In genomic region chr9:136401173-136401922, GRCh38 we compare ENCODE assay signal across 13 cellular contexts. TPM values are rescaled to one million over a fixed set of nuclear protein-coding genes. Genes with fewer than 3 reads are reported as not detected.
A peak's percentile ranks its signal among the peaks of the same experiment; 100 is the strongest.
DNase-seq lines count a peak whose midpoint lies in the region; ATAC-seq, FAIRE-seq and TF ChIP-seq lines count a peak whose summit lies in the region.
"Had no signal": no experiment of that assay in that cellular context is flagged by ENCODE, and none has a peak within 500 bp of the region (broad histone marks: within the 10 kb centered on the region; RNA-seq: fewer than 3 reads in every experiment).

No MANE protein-coding gene starts in this region.

- H2AFZ ChIP-seq in astrocyte (ENCODE audit: low read depth, low read length): no peak overlapping the region
- H2AFZ ChIP-seq in osteoblast (ENCODE audit: low read length): no peak overlapping the region

- H3K9me3 ChIP-seq in astrocyte (ENCODE audit: insufficient read depth, low read depth, low read length): no peaks in the 10 kb centered on the region
- H3K9me3 ChIP-seq in osteoblast (ENCODE audit: low read depth, low read length): no peaks in the 10 kb centered on the region

- no peaks in the 10 kb centered on the region for H3K9me3 Mint-ChIP-seq in activated T-cell treated with anti-CD3 and anti-CD28 coated beads, Interleukin-2, amount 50 U/mL, for 24 hours
- H3K9me3 Mint-ChIP-seq in astrocyte (ENCODE audit: unreplicated experiment): no peaks in the 10 kb centered on the region

- peaks cover 34% of the 10 kb centered on the region for H3K79me2 ChIP-seq in astrocyte (ENCODE audit: insufficient read depth, low read length)
- H3K79me2 ChIP-seq in osteoblast (ENCODE audit: insufficient read depth, low read length): peaks cover 31% of the 10 kb centered on the region
- H3K79me2 ChIP-seq: parathyroid adenoma had no signal

- in situ Hi-C loops in KBM-7 (cut with MboI; ENCODE audit: low pct_unique_long_range_greater_than_20kb, low sequenced_read_pairs): no loop called here

- peaks cover 15% of the 10 kb centered on the region for H3K4me1 ChIP-seq in astrocyte (ENCODE audit: insufficient read depth, low read length)
- H3K4me1 ChIP-seq in osteoblast (ENCODE audit: insufficient read depth, low read length): peaks cover 14% of the 10 kb centered on the region
- H3K4me1 ChIP-seq: parathyroid adenoma had no signal

- H4K20me1 ChIP-seq in astrocyte (ENCODE audit: insufficient read depth, low read length) (peaks cover 35% of the 10 kb centered on the region), osteoblast (ENCODE audit: insufficient read depth, low read length) (peaks cover 21% of the 10 kb centered on the region)

- peaks cover 80% of the 10 kb centered on the region for H3K36me3 Mint-ChIP-seq in activated T-cell treated with anti-CD3 and anti-CD28 coated beads, Interleukin-2, amount 50 U/mL, for 24 hours (ENCODE audit: low read depth)
- peaks cover 11% of the 10 kb centered on the region for H3K36me3 Mint-ChIP-seq in astrocyte (ENCODE audit: low read depth, unreplicated experiment)

- no peak overlapping the region for H3K4me3 ChIP-seq in astrocyte (ENCODE audit: insufficient read depth, low read depth, low read length)
- H3K4me3 ChIP-seq in osteoblast (ENCODE audit: insufficient read depth, low read length): no peak overlapping the region

- no peak overlapping the region for H3K4me2 ChIP-seq in astrocyte (ENCODE audit: low read length)
- no peak overlapping the region for H3K4me2 ChIP-seq in osteoblast (ENCODE audit: insufficient read depth, low read length)

- H3K9ac ChIP-seq in astrocyte (ENCODE audit: low read length): no peak overlapping the region
- H3K9ac ChIP-seq: parathyroid adenoma had no signal

- peak overlapping the region; percentile 6 for H3K4me3 Mint-ChIP-seq in activated T-cell treated with anti-CD3 and anti-CD28 coated beads, Interleukin-2, amount 50 U/mL, for 24 hours
- H3K4me3 Mint-ChIP-seq in astrocyte (ENCODE audit: unreplicated experiment): peak overlapping the region; percentile 60

- peaks cover 69% of the 10 kb centered on the region for H3K4me1 Mint-ChIP-seq in activated T-cell treated with anti-CD3 and anti-CD28 coated beads, Interleukin-2, amount 50 U/mL, for 24 hours (ENCODE audit: low read depth)
- peaks cover 9% of the 10 kb centered on the region for H3K4me1 Mint-ChIP-seq in astrocyte (ENCODE audit: low read depth, unreplicated experiment)

- no peak for ATAC-seq in GM18520 (IDR thresholded peaks at IDR 0.05; ENCODE audit: unreplicated experiment)

- no peaks in the 10 kb centered on the region for H3K27me3 Mint-ChIP-seq in activated T-cell treated with anti-CD3 and anti-CD28 coated beads, Interleukin-2, amount 50 U/mL, for 24 hours
- H3K27me3 Mint-ChIP-seq in astrocyte (ENCODE audit: low read depth, unreplicated experiment): no peaks in the 10 kb centered on the region

- H3K27ac ChIP-seq in astrocyte (ENCODE audit: low read depth, low read length) (no peak overlapping the region), osteoblast (ENCODE audit: low read depth, low read length) (peak overlapping the region; percentile 58)
- H3K27ac ChIP-seq: parathyroid adenoma had no signal

- TF ChIP-seq CTCF in astrocyte (IDR thresholded peaks at IDR 0.05; ENCODE audit: insufficient read depth, low read depth, low read length) (no peak), osteoblast (IDR thresholded peaks at IDR 0.05; ENCODE audit: extremely low read depth, low read depth, low read length) (no peak)

- H3K27me3 ChIP-seq in astrocyte (ENCODE audit: insufficient read depth, low read length): no peaks in the 10 kb centered on the region
- no peaks in the 10 kb centered on the region for H3K27me3 ChIP-seq in osteoblast (ENCODE audit: insufficient read depth, low read length)

- peak overlapping the region; percentile 84 for H3K27ac Mint-ChIP-seq in activated T-cell treated with anti-CD3 and anti-CD28 coated beads, Interleukin-2, amount 50 U/mL, for 24 hours
- peak overlapping the region; percentile 26 for H3K27ac Mint-ChIP-seq in astrocyte (ENCODE audit: unreplicated experiment)

- FAIRE-seq in astrocyte (lab: Jason Lieb, UNC): no peak

- H3K36me3 ChIP-seq in astrocyte (ENCODE audit: insufficient read depth, low read length): peaks cover 12% of the 10 kb centered on the region
- H3K36me3 ChIP-seq in osteoblast (ENCODE audit: insufficient read depth, low read length): peaks cover 61% of the 10 kb centered on the region

- DNase-seq in activated T-cell treated with anti-CD3 and anti-CD28 coated beads, Interleukin-2, amount 50 U/mL, for 24 hours: no peak
- no peak for DNase-seq in activated T-cell treated with anti-CD3 and anti-CD28 coated beads, Interleukin-2, amount 50 U/mL, for 48 hours
- DNase-seq in LHCN-M2 (ENCODE audit: low read depth) (peak; percentile 21), astrocyte (ENCODE audit: low read depth) (no peak), osteoblast (ENCODE audit: insufficient read length, low spot score, missing footprints) (no peak), HT-29 (ENCODE audit: low spot score) (no peak), KBM-7 (no peak)
- DNase-seq: HCEC 1CT, hippocampal formation, NCI-H1417 treated with DMSO at 0.1 percent for 48 hours, NCI-H526 treated with DMSO at 0.1 percent for 48 hours had no signal

RNA-seq across cellular contexts. Expression of gene SNAPC4, which starts 1.4 kb away (rescaled TPM):
- total RNA-seq in LHCN-M2 (2014; rRNA removed) (9.2 and 9.4 TPM in 2 replicates), astrocyte (13.8 and 18.6 TPM in 2 replicates), osteoblast (8.0 and 9.0 TPM in 2 replicates)
- polyA plus RNA-seq in LHCN-M2 (2012): 4.0 TPM
- total RNA-seq in HT-29 (2014; rRNA removed; shearing (Covaris generic)): 19.0 and 21.0 TPM in 2 replicates

RNA-seq across cellular contexts. Expression of gene ENTR1, which starts 9.1 kb away (rescaled TPM):
- total RNA-seq in LHCN-M2 (2014; rRNA removed) (66.4 and 66.5 TPM in 2 replicates), astrocyte (71.5 and 71.7 TPM in 2 replicates), osteoblast (37.4 and 40.2 TPM in 2 replicates)
- 33.7 TPM for polyA plus RNA-seq in LHCN-M2 (2012)
- total RNA-seq in HT-29 (2014; rRNA removed; shearing (Covaris generic)): 178 and 196 TPM in 2 replicates

RNA-seq across cellular contexts. Expression of gene PMPCA, which starts 9.1 kb away (rescaled TPM):
- 46.9 and 54.2 TPM in 2 replicates for total RNA-seq in LHCN-M2 (2014; rRNA removed)
- 61.1 TPM for polyA plus RNA-seq in LHCN-M2 (2012)
- 91.6 and 94.4 TPM in 2 replicates for total RNA-seq in astrocyte
- total RNA-seq in osteoblast: 36.8 and 39.1 TPM in 2 replicates
- total RNA-seq in HT-29 (2014; rRNA removed; shearing (Covaris generic)): 147 and 152 TPM in 2 replicates

RNA-seq across cellular contexts. Expression of gene CARD9, which starts 27.9 kb away (rescaled TPM):
- total RNA-seq in LHCN-M2 (2014; rRNA removed) (0.19 and 0.86 TPM in 2 replicates), astrocyte (2.7 and 4.2 TPM in 2 replicates), osteoblast (1.8 and 5.1 TPM in 2 replicates)
- polyA plus RNA-seq in LHCN-M2 (2012): 0.61 TPM
- 98.9 and 116 TPM in 2 replicates for total RNA-seq in HT-29 (2014; rRNA removed; shearing (Covaris generic))

RNA-seq across cellular contexts. Expression of gene DNLZ, which starts 37.8 kb away (rescaled TPM):
- total RNA-seq in LHCN-M2 (2014; rRNA removed) (51.2 and 52.0 TPM in 2 replicates), astrocyte (14.0 and 17.4 TPM in 2 replicates), osteoblast (4.3 and 4.4 TPM in 2 replicates)
- polyA plus RNA-seq in LHCN-M2 (2012): 29.4 TPM
- 78.9 and 82.3 TPM in 2 replicates for total RNA-seq in HT-29 (2014; rRNA removed; shearing (Covaris generic))
